Comparison of ENCODE assay signal across 11 cellular contexts in the genomic region with DNA sequence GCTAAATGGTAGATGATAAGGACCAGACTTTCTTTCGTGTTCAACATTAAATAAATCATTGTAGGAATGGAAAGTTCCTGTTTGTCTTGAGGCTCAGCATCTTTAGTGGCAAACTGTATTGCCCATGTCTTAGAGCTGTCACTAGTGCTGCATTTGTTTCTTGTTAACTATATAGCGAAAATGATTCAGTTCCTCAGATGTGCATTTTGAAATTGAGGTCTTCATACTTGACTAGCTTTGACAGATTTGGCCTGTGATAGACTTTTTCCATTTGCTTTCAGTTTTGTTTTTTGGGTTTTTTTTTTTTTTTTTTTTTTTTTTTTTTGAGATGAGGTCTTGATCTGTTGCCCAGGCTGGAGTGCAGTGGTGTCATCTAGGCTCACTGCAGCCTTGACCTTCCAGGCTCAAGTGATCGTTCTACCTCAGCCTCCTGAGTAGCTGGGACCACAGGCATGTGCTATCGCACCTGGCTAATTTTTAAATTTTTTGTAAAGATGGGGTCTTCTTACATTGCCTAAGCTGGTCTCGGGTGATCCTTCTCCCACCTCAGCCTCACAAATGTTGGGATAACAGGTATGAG. TPM values are rescaled to one million over a fixed set of nuclear protein-coding genes. Genes with fewer than 3 reads are reported as not detected.
DNase-seq lines count a peak whose midpoint lies in the region; ATAC-seq and TF ChIP-seq lines count a peak whose summit lies in the region.
"Had no signal": no experiment of that assay in that cellular context is flagged by ENCODE, and none has a peak within 500 bp of the region (broad histone marks: within the 10 kb centered on the region; RNA-seq: fewer than 3 reads in every experiment).

No MANE protein-coding gene starts in this region.

- peak overlapping the region; percentile 13 to 90 (median 70) for H3K27ac Mint-ChIP-seq in immature natural killer cell

- no peaks in the 10 kb centered on the region for H3K27me3 ChIP-seq in OCI-LY3 (ENCODE audit: low read depth, low read length)

- no peak for TF ChIP-seq CTCF in OCI-LY3 (IDR thresholded peaks at IDR 0.05; ENCODE audit: low read depth, low read length)

- H3K4me1 ChIP-seq in OCI-LY3 (ENCODE audit: low read length) = peaks cover 17% of the 10 kb centered on the region

- H3K4me2 ChIP-seq in OCI-LY3 (ENCODE audit: low read length) = 0 out of 2 replicates have a peak overlapping the region, but pooled peaks have one; percentile 1

- peak in 2 of 3 donors; percentile 25 to 36 for DNase-seq in immature natural killer cell
- no peak for DNase-seq in NCI-H526 treated with DMSO at 0.1 percent for 48 hours (lab: John Stamatoyannopoulos, UW)
- no peak for DNase-seq in NCI-H1694 treated with DMSO at 0.1 percent for 48 hours (lab: John Stamatoyannopoulos, UW)
- DNase-seq in occipital lobe (lab: John Stamatoyannopoulos, UW) = no peak
- DNase-seq: erythroblast; NCI-H187 treated with DMSO at 0.1 percent for 48 hours; NK-92 treated with Interleukin-12 subunit alpha and Interleukin-12 subunit beta, amount 100 ng/mL, for 24 hours had no signal

- peaks cover 0 to 2% (median 0%) of the 10 kb centered on the region in 3 donors for H3K36me3 Mint-ChIP-seq in immature natural killer cell

- H3K9ac ChIP-seq in OCI-LY3 (ENCODE audit: low read length) = no peak overlapping the region

- H3K4me3 Mint-ChIP-seq in immature natural killer cell = peak overlapping the region; percentile 30 to 58 (median 38)

- H3K4me3 ChIP-seq in OCI-LY3 (ENCODE audit: low read length) = no peak overlapping the region

- ATAC-seq in GM18502 (IDR thresholded peaks at IDR 0.05; ENCODE audit: poor library complexity, unreplicated experiment) (peak; percentile 43), GM21526 (IDR thresholded peaks at IDR 0.05; ENCODE audit: low FRiP score, unreplicated experiment) (peak; percentile 43), HG02623 (IDR thresholded peaks at IDR 0.05; ENCODE audit: unreplicated experiment) (no peak)

- H3K27ac ChIP-seq in OCI-LY3 (ENCODE audit: low read length) = 0 out of 2 replicates have a peak overlapping the region, but pooled peaks have one; percentile 1

- peaks cover 7 to 12% of the 10 kb centered on the region in 2 donors for H3K4me1 Mint-ChIP-seq in immature natural killer cell

- H4K20me1 ChIP-seq in OCI-LY3 (ENCODE audit: insufficient read depth, low read length) = no peaks in the 10 kb centered on the region

- H3K9me3 Mint-ChIP-seq in immature natural killer cell = no peaks in the 10 kb centered on the region

- peaks cover 82% of the 10 kb centered on the region for H3K36me3 ChIP-seq in OCI-LY3 (replicated peaks; ENCODE audit: low read depth, low read length)

- peaks cover 0 to 4% (median 1%) of the 10 kb centered on the region in 3 donors for H3K27me3 Mint-ChIP-seq in immature natural killer cell (ENCODE audit: low read depth in 3 of 3)

- H3K9me3 ChIP-seq in OCI-LY3 (ENCODE audit: insufficient read depth, low read length) = no peaks in the 10 kb centered on the region

- H2AFZ ChIP-seq in OCI-LY3 (ENCODE audit: low read depth, low read length) = no peak overlapping the region

- peaks cover 6% of the 10 kb centered on the region; the same call in 1 of the 2 replicates for H3K79me2 ChIP-seq in OCI-LY3 (ENCODE audit: low read length)

RNA-seq across cellular contexts. Expression of gene RPLP1, which starts 9.5 kb away (rescaled TPM):
- 1,000 to 10,000 TPM in 2 of 3 donors, 100 to 1,000 TPM in 1; 537 to 1,740 (median 1,337) TPM for polyA plus RNA-seq in immature natural killer cell
- total RNA-seq in occipital lobe = 40.1 TPM

RNA-seq across cellular contexts. Expression of gene KIF23, which starts 29.0 kb away (rescaled TPM):
- polyA plus RNA-seq in immature natural killer cell = under 1 TPM in 2 of 3 donors, not detected in 1; 0.36 to 0.81 TPM
- 4.7 TPM for total RNA-seq in occipital lobe

Comparison
In these comparisons a context has a peak if more than half of its experiments do, and no peak if none do; other contexts are left out.
1. DNase-seq: peak in immature natural killer cell (2 of 3); none in NCI-H526 treated with DMSO at 0.1 percent for 48 hours (single experiment), NCI-H1694 treated with DMSO at 0.1 percent for 48 hours (single experiment) and occipital lobe (single experiment).